9 cellular contexts compared by ENCODE assay signal in genomic region chr12:2813573-2814185, GRCh38. TPM values are rescaled to one million over a fixed set of nuclear protein-coding genes. Genes with fewer than 3 reads are reported as not detected.
DNase-seq lines count a peak whose midpoint lies in the region; ATAC-seq, FAIRE-seq and TF ChIP-seq lines count a peak whose summit lies in the region.
"Had no signal": no experiment of that assay in that cellular context is flagged by ENCODE, and none has a peak within 500 bp of the region (broad histone marks: within the 10 kb centered on the region; RNA-seq: fewer than 3 reads in every experiment).

No MANE protein-coding gene starts in this region.

- CTCF ChIA-PET in activated CD8-positive, alpha-beta memory T cell treated with anti-CD3 and anti-CD28 coated beads, Interleukin-2, amount 10 ng/mL, durations not matched to agents 7 days and 5 days (lab: Charles Lee): interaction anchor here (1.0 to 3.4 kb wide), 16 partner anchors 9 to 131 kb away, joined by 3 to 10 read pairs (median 3); partner anchors contain the start of genes FKBP4, FOXM1, RHNO1 and TULP3

- H3K36me3 ChIP-seq in neural cell (ENCODE audit: insufficient read depth, low read length): no peaks in the 10 kb centered on the region

- H3K4me1 Mint-ChIP-seq in activated CD8-positive, alpha-beta memory T cell treated with anti-CD3 and anti-CD28 coated beads, Interleukin-2, amount 10 ng/mL, durations not matched to agents 7 days and 5 days: peaks cover 25% of the 10 kb centered on the region
- H3K4me1 Mint-ChIP-seq in activated T-cell treated with anti-CD3 and anti-CD28 coated beads, Interleukin-2, amount 50 U/mL, for 72 hours (ENCODE audit: low read depth): peaks cover 39% of the 10 kb centered on the region

- no peaks in the 10 kb centered on the region for H3K9me3 ChIP-seq in neural cell (ENCODE audit: low read length)

- H3K27ac Mint-ChIP-seq in activated CD8-positive, alpha-beta memory T cell treated with anti-CD3 and anti-CD28 coated beads, Interleukin-2, amount 10 ng/mL, durations not matched to agents 7 days and 5 days: peak overlapping the region; percentile 98
- H3K27ac Mint-ChIP-seq in activated T-cell treated with anti-CD3 and anti-CD28 coated beads, Interleukin-2, amount 50 U/mL, for 72 hours: peak overlapping the region; percentile 96

- H3K36me3 Mint-ChIP-seq in activated CD8-positive, alpha-beta memory T cell treated with anti-CD3 and anti-CD28 coated beads, Interleukin-2, amount 10 ng/mL, durations not matched to agents 7 days and 5 days: peaks cover 8% of the 10 kb centered on the region
- peaks cover 0 to 14% of the 10 kb centered on the region in 2 donors for H3K36me3 Mint-ChIP-seq in activated T-cell treated with anti-CD3 and anti-CD28 coated beads, Interleukin-2, amount 50 U/mL, for 72 hours (ENCODE audit: insufficient read depth in 2 of 2)

- H3K27ac ChIP-seq in neural cell (ENCODE audit: low read length): peak overlapping the region; percentile 97

- TF ChIP-seq RAD21 in neural cell (conservative IDR thresholded peaks at IDR 0.05): peak; percentile 71

- peak overlapping the region; percentile 99 for H3K4me3 Mint-ChIP-seq in activated CD8-positive, alpha-beta memory T cell treated with anti-CD3 and anti-CD28 coated beads, Interleukin-2, amount 10 ng/mL, durations not matched to agents 7 days and 5 days
- peak overlapping the region; percentile 95 to 99 for H3K4me3 Mint-ChIP-seq in activated T-cell treated with anti-CD3 and anti-CD28 coated beads, Interleukin-2, amount 50 U/mL, for 72 hours

- FAIRE-seq in urothelium cell line (lab: Jason Lieb, UNC): no peak

- peak; percentile 88 for TF ChIP-seq CTCF in fibroblast of pulmonary artery (IDR thresholded peaks at IDR 0.05; ENCODE audit: low read length, missing control alignments)
- peak; percentile 82 for TF ChIP-seq CTCF in neural cell (IDR thresholded peaks at IDR 0.05; ENCODE audit: poor library complexity, severe bottlenecking)

- DNase-seq in activated CD8-positive, alpha-beta memory T cell treated with anti-CD3 and anti-CD28 coated beads, Interleukin-2, amount 10 ng/mL, durations not matched to agents 7 days and 5 days: peak; percentile 79
- DNase-seq in activated CD8-positive, alpha-beta memory T cell treated with anti-CD3 and anti-CD28 coated beads, Interleukin-2, amount 50 U/mL, for 48 hours: no peak
- peak; percentile 62 for DNase-seq in NCI-H82 treated with DMSO at 0.1 percent for 48 hours (lab: John Stamatoyannopoulos, UW; ENCODE audit: unreplicated experiment)
- DNase-seq in activated T-cell treated with anti-CD3 and anti-CD28 coated beads, Interleukin-2, amount 50 U/mL, for 72 hours: peak; percentile 64 to 72
- peak; percentile 75 for DNase-seq in fibroblast of pulmonary artery (ENCODE audit: low read depth)
- peak; percentile 78 for DNase-seq in urothelium cell line (ENCODE audit: low spot score)

- peaks cover 5% of the 10 kb centered on the region for H3F3A ChIP-seq in neural cell (ENCODE audit: insufficient read depth, low read length, poor library complexity, severe bottlenecking)

- no peaks in the 10 kb centered on the region for H3K9me2 ChIP-seq in neural cell (ENCODE audit: insufficient read depth, low read length)

- TF ChIP-seq EP300 in neural cell (conservative IDR thresholded peaks at IDR 0.05; ENCODE audit: poor library complexity, severe bottlenecking): no peak

- H3K79me2 ChIP-seq in neural cell (replicated peaks; ENCODE audit: insufficient read depth, low read length): peaks cover 11% of the 10 kb centered on the region

- peak; percentile 35 for ATAC-seq in activated CD8-positive, alpha-beta memory T cell treated with anti-CD3 and anti-CD28 coated beads, Interleukin-2, amount 10 ng/mL, durations not matched to agents 7 days and 5 days
- peak; percentile 34 for ATAC-seq in HG03460 (IDR thresholded peaks at IDR 0.05; ENCODE audit: unreplicated experiment)
- peak; percentile 29 to 33 for ATAC-seq in activated T-cell treated with anti-CD3 and anti-CD28 coated beads, Interleukin-2, amount 50 U/mL, for 72 hours (replicated peaks in 1 of 2)

- H3K27me3 ChIP-seq in neural cell (ENCODE audit: insufficient read depth, low read depth, low read length): no peaks in the 10 kb centered on the region

- H4K20me1 ChIP-seq in neural cell (ENCODE audit: insufficient read depth): no peaks in the 10 kb centered on the region

- peak overlapping the region; percentile 93 for H3K9ac ChIP-seq in neural cell (ENCODE audit: low read length)

- H3K9me3 Mint-ChIP-seq in activated CD8-positive, alpha-beta memory T cell treated with anti-CD3 and anti-CD28 coated beads, Interleukin-2, amount 10 ng/mL, durations not matched to agents 7 days and 5 days (ENCODE audit: low read depth): no peaks in the 10 kb centered on the region
- H3K9me3 Mint-ChIP-seq in activated T-cell treated with anti-CD3 and anti-CD28 coated beads, Interleukin-2, amount 50 U/mL, for 72 hours: no peaks in the 10 kb centered on the region

- H2AFZ ChIP-seq in neural cell (ENCODE audit: low read depth, low read length): peak overlapping the region; percentile 82

- H3K27me3 Mint-ChIP-seq in activated CD8-positive, alpha-beta memory T cell treated with anti-CD3 and anti-CD28 coated beads, Interleukin-2, amount 10 ng/mL, durations not matched to agents 7 days and 5 days: no peaks in the 10 kb centered on the region
- H3K27me3 Mint-ChIP-seq in activated T-cell treated with anti-CD3 and anti-CD28 coated beads, Interleukin-2, amount 50 U/mL, for 72 hours (ENCODE audit: low read depth): no peaks in the 10 kb centered on the region

- H3K4me3 ChIP-seq in fibroblast of pulmonary artery (replicated peaks; ENCODE audit: low read depth, low read length) (peak overlapping the region; percentile 77), neural cell (ENCODE audit: low read length) (peak overlapping the region; percentile 75)

- H3K4me2 ChIP-seq in neural cell (ENCODE audit: low read length): peak overlapping the region; percentile 98

TF ChIP-seq in neural cell, 6 proteins besides CTCF, POLR2A, EP300 and RAD21:
- TF ChIP-seq EZH2 (IDR thresholded peaks at IDR 0.05; ENCODE audit: borderline replicate concordance, insufficient read depth, low read length, poor library complexity, severe bottlenecking) (no peak), SMC3 (conservative IDR thresholded peaks at IDR 0.05; ENCODE audit: poor library complexity) (peak; percentile 77), MXI1 (conservative IDR thresholded peaks at IDR 0.05; ENCODE audit: poor library complexity, severe bottlenecking) (no peak), POLR2AphosphoS5 (IDR thresholded peaks at IDR 0.05) (peak; percentile 36)

RNA-seq across cellular contexts. Expression of gene ITFG2, which starts 1.2 kb away (rescaled TPM):
- total RNA-seq in activated CD8-positive, alpha-beta memory T cell treated with anti-CD3 and anti-CD28 coated beads, Interleukin-2, amount 10 ng/mL, durations not matched to agents 7 days and 5 days: 10 to 100 TPM; 28.8 to 34.9 TPM
- 10 to 100 TPM; 19.2 to 20.3 TPM for total RNA-seq in activated T-cell treated with anti-CD3 and anti-CD28 coated beads, Interleukin-2, amount 50 U/mL, for 72 hours
- polyA plus RNA-seq in neural cell: 21.6 and 22.2 TPM in 2 replicates
- 20.5 and 25.1 TPM in 2 replicates for polyA minus RNA-seq in neural cell

RNA-seq across cellular contexts. Expression of gene FKBP4, which starts 18.9 kb away (rescaled TPM):
- 100 to 1,000 TPM in 1 of 2 experiments, 10 to 100 TPM in 1; 78.2 to 109 TPM for total RNA-seq in activated CD8-positive, alpha-beta memory T cell treated with anti-CD3 and anti-CD28 coated beads, Interleukin-2, amount 10 ng/mL, durations not matched to agents 7 days and 5 days
- 10 to 100 TPM; 64.1 to 75.3 TPM for total RNA-seq in activated T-cell treated with anti-CD3 and anti-CD28 coated beads, Interleukin-2, amount 50 U/mL, for 72 hours
- 102 and 112 TPM in 2 replicates for polyA plus RNA-seq in neural cell
- 84.0 and 94.0 TPM in 2 replicates for polyA minus RNA-seq in neural cell

RNA-seq across cellular contexts. Expression of gene NRIP2, which starts 21.2 kb away (rescaled TPM):
- total RNA-seq in activated CD8-positive, alpha-beta memory T cell treated with anti-CD3 and anti-CD28 coated beads, Interleukin-2, amount 10 ng/mL, durations not matched to agents 7 days and 5 days: not detected
- not detected for total RNA-seq in activated T-cell treated with anti-CD3 and anti-CD28 coated beads, Interleukin-2, amount 50 U/mL, for 72 hours
- not detected in 2 replicates for polyA plus RNA-seq in neural cell
- polyA minus RNA-seq in neural cell: not detected in 2 replicates

RNA-seq across cellular contexts. Expression of gene TEX52, which starts 43.2 kb away (rescaled TPM):
- total RNA-seq in activated CD8-positive, alpha-beta memory T cell treated with anti-CD3 and anti-CD28 coated beads, Interleukin-2, amount 10 ng/mL, durations not matched to agents 7 days and 5 days: under 1 TPM in 1 of 2 experiments, not detected in 1; 0.67 TPM
- total RNA-seq in activated T-cell treated with anti-CD3 and anti-CD28 coated beads, Interleukin-2, amount 50 U/mL, for 72 hours: under 1 TPM; 0.28 to 0.48 TPM
- polyA plus RNA-seq in neural cell: not detected in 2 replicates
- polyA minus RNA-seq in neural cell: not detected in 2 replicates
- total RNA-seq: subcutaneous adipose tissue had no signal
